9 cellular contexts compared by ENCODE assay signal in the genomic region with DNA sequence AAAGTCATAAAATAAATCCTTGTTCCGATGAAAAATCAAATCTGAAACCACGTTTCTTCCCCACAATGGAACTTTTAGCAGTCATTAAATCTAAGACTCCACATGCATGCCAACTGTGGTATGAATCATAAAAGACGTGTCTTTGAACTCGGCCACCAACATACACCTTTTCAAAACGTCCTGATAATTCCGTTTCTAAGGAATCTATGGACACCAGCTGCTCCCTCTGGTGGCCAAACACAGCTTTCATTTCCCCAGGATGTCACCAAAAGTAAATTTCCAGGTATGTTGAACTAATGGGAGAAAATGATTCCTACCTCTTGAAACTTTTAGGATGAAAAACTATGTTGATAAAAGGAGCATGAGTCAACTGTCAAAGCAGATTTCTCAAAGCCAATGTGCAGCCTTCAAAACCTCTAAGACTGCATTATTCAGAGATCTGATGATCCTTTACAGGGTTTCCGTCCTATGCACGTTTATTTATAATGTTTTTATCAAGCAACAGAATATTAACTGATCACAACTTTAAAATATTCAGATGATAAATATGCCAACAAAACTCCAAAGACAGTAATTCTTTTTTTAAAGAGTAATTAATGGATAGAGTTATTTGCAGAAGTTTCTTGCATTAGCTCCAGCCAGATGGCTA.
DNase-seq lines count a peak whose midpoint lies in the region; ATAC-seq lines count a peak whose summit lies in the region.
"Had no signal": no experiment of that assay in that cellular context is flagged by ENCODE, and none has a peak within 500 bp of the region (broad histone marks: within the 10 kb centered on the region; RNA-seq: fewer than 3 reads in every experiment).

No MANE protein-coding gene starts in this region.

- no peaks in the 10 kb centered on the region for H3K79me2 ChIP-seq in mesendoderm (ENCODE audit: control insufficient read depth, insufficient read depth, low read length)

- no peak overlapping the region for H4K8ac ChIP-seq in mesendoderm (ENCODE audit: low read depth, low read length)

- no peak overlapping the region for H2BK15ac ChIP-seq in mesendoderm (replicated peaks; ENCODE audit: low read depth)

- no peak overlapping the region for H3K23ac ChIP-seq in mesendoderm (ENCODE audit: low read length)

- H3K79me1 ChIP-seq in mesendoderm (ENCODE audit: low read length) = no peaks in the 10 kb centered on the region

- H3K9ac ChIP-seq in mesendoderm (ENCODE audit: low read length) = no peak overlapping the region

- no CpG with 5 or more reads among the region's 8 CpGs for WGBS in mesendoderm (ENCODE audit: extremely low coverage, insufficient coverage, low lambda C conversion rate)

- peak in 2 of 3 experiments; percentile 39 to 43 for DNase-seq in NCI-H1417 (lab: John Stamatoyannopoulos, UW)
- no peak for DNase-seq in NCI-H1417 treated with DMSO at 0.1 percent for 48 hours (lab: John Stamatoyannopoulos, UW)
- peak; percentile 4 for DNase-seq in NCI-H1694 treated with DMSO at 0.1 percent for 48 hours (lab: John Stamatoyannopoulos, UW)
- peak; percentile 56 for DNase-seq in cerebellum (ENCODE audit: low spot score)
- peak; percentile 46 for DNase-seq in mesendoderm
- DNase-seq in stimulated activated CD4-positive, alpha-beta T cell treated with anti-CD3 and anti-CD28 coated beads, Interleukin-4, amount 100 ng/mL, for 1 hour = no peak
- DNase-seq: CD4-positive, CD25-positive, alpha-beta regulatory T cell had no signal

- H3K27ac ChIP-seq in mesendoderm (ENCODE audit: low read depth, low read length) = no peak overlapping the region

- peaks cover 2% of the 10 kb centered on the region for H3K36me3 ChIP-seq in mesendoderm (ENCODE audit: control insufficient read depth, insufficient read depth, low read length)

- no peak overlapping the region for H2BK120ac ChIP-seq in mesendoderm (ENCODE audit: low read depth, low read length)

- no peak overlapping the region for H3K4me3 ChIP-seq in mesendoderm (ENCODE audit: low read length)

- H3K4me1 ChIP-seq in mesendoderm (ENCODE audit: control insufficient read depth, low read depth, low read length) = no peaks in the 10 kb centered on the region

- H2BK5ac ChIP-seq in mesendoderm (ENCODE audit: low read length) = no peak overlapping the region

- H3K18ac ChIP-seq in mesendoderm (ENCODE audit: low read length) = no peak overlapping the region

- no peak overlapping the region for H3K4me2 ChIP-seq in mesendoderm (ENCODE audit: low read length)

- ATAC-seq in HG02885 (IDR thresholded peaks at IDR 0.05; ENCODE audit: poor library complexity, unreplicated experiment) = no peak
- no peak for ATAC-seq in HG02642 (IDR thresholded peaks at IDR 0.05; ENCODE audit: poor library complexity, unreplicated experiment)

- H3K56ac ChIP-seq in mesendoderm (ENCODE audit: low read length) = no peak overlapping the region

- no peaks in the 10 kb centered on the region for H3K27me3 ChIP-seq in mesendoderm (ENCODE audit: insufficient read depth, low read length, poor library complexity)

- H2AK5ac ChIP-seq in mesendoderm (ENCODE audit: low read length) = no peak overlapping the region

- H3K4ac ChIP-seq in mesendoderm (ENCODE audit: low read depth, low read length) = no peak overlapping the region

- H4K5ac ChIP-seq in mesendoderm (ENCODE audit: low read length) = no peak overlapping the region

Comparison
In these comparisons a context has a peak if more than half of its experiments do, and no peak if none do; other contexts are left out.
1. DNase-seq: peak in NCI-H1417 (2 of 3), NCI-H1694 treated with DMSO at 0.1 percent for 48 hours (single experiment), cerebellum (single experiment) and mesendoderm (single experiment); none in NCI-H1417 treated with DMSO at 0.1 percent for 48 hours (single experiment) and stimulated activated CD4-positive, alpha-beta T cell treated with anti-CD3 and anti-CD28 coated beads, Interleukin-4, amount 100 ng/mL, for 1 hour (single experiment).